ENCODE assay signal across 1 cellular context in the genomic region with DNA sequence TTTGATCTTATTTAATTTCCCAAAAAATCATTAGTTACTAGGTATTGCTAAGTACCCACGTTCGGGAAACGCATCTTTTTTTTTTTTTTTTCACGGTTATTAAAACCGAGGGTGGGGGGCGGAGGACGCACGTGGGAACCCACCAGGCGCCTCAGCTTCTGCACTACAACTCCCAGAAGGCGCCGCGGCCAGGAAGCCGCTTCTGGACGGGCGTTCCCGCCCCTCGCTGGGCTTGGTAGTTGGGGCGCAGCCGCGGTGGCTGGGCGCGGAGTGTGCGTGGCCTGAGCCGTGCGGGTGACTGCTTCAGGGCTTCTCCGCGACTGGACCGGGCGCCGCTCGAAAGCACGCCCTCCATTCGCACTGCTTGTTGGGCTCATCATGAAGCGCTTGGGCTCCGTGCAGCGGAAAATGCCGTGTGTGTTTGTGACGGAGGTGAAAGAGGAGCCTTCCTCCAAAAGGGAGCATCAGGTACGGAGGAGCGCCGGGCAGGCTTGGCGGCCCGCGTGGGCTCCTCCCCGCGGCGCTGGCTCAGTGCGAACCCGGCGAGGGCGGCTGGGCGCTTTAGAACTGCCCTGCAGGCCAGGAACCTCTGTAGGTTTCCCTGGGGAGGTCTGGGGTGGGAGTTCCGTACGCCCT.
TF ChIP-seq lines count a peak whose summit lies in the region.

No MANE protein-coding gene starts in this region.

TF ChIP-seq in H1, 55 proteins besides CTCF, POLR2A, EP300 and RAD21 (continued from another document):
- TF ChIP-seq, protein P1, sequence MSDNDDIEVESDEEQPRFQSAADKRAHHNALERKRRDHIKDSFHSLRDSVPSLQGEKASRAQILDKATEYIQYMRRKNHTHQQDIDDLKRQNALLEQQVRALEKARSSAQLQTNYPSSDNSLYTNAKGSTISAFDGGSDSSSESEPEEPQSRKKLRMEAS (IDR thresholded peaks at IDR 0.05), result peak; percentile 70
- TF ChIP-seq HDAC2 (IDR thresholded peaks at IDR 0.05; ENCODE audit: borderline replicate concordance in 1 of 2, low read depth in 2 of 2, low read length in 2 of 2), result peak in 1 of 2 experiments; percentile 65; a peak in 1 of 4 replicates
- peak; percentile 86 for TF ChIP-seq PHF8 (conservative IDR thresholded peaks at IDR 0.05; ENCODE audit: low read depth, low read length)
- TF ChIP-seq SIN3A (conservative IDR thresholded peaks at IDR 0.05 in 1 of 2, IDR thresholded peaks at IDR 0.05 in 1 of 2; ENCODE audit: low read depth in 1 of 2, low read length in 2 of 2), result no peak; a peak in 1 of 4 replicates
- TF ChIP-seq POLR2AphosphoS5 (IDR thresholded peaks at IDR 0.05; ENCODE audit: low read depth, low read length), result peak; percentile 90
- TF ChIP-seq CHD2 (IDR thresholded peaks at IDR 0.05; ENCODE audit: low read length), result no peak
- TF ChIP-seq KDM4A (IDR thresholded peaks at IDR 0.05; ENCODE audit: low read depth, low read length, severe bottlenecking), result peak; percentile 97
- no peak for TF ChIP-seq CTBP2 (IDR thresholded peaks at IDR 0.05; ENCODE audit: borderline replicate concordance, insufficient read depth, insufficient read length, low read length)
- peak; percentile 8; the same call in 1 of the 2 replicates for TF ChIP-seq CREB1 (IDR thresholded peaks at IDR 0.05)
- peak; percentile 47; the same call in 1 of the 2 replicates for TF ChIP-seq SIX5 (IDR thresholded peaks at IDR 0.05; ENCODE audit: low read depth, low read length)
- no peak for TF ChIP-seq NRF1 (IDR thresholded peaks at IDR 0.05; ENCODE audit: low read depth, low read length)
- peak; percentile 22; the same call in 1 of the 2 replicates for TF ChIP-seq TEAD4 (IDR thresholded peaks at IDR 0.05; ENCODE audit: low read depth, low read length)
- no peak for TF ChIP-seq SAP30 (IDR thresholded peaks at IDR 0.05; ENCODE audit: insufficient read depth, insufficient replicate concordance, low read length)
- TF ChIP-seq BACH1 (IDR thresholded peaks at IDR 0.05; ENCODE audit: low read length), result peak; percentile 17; the same call in 1 of the 2 replicates
- TF ChIP-seq, protein P2, sequence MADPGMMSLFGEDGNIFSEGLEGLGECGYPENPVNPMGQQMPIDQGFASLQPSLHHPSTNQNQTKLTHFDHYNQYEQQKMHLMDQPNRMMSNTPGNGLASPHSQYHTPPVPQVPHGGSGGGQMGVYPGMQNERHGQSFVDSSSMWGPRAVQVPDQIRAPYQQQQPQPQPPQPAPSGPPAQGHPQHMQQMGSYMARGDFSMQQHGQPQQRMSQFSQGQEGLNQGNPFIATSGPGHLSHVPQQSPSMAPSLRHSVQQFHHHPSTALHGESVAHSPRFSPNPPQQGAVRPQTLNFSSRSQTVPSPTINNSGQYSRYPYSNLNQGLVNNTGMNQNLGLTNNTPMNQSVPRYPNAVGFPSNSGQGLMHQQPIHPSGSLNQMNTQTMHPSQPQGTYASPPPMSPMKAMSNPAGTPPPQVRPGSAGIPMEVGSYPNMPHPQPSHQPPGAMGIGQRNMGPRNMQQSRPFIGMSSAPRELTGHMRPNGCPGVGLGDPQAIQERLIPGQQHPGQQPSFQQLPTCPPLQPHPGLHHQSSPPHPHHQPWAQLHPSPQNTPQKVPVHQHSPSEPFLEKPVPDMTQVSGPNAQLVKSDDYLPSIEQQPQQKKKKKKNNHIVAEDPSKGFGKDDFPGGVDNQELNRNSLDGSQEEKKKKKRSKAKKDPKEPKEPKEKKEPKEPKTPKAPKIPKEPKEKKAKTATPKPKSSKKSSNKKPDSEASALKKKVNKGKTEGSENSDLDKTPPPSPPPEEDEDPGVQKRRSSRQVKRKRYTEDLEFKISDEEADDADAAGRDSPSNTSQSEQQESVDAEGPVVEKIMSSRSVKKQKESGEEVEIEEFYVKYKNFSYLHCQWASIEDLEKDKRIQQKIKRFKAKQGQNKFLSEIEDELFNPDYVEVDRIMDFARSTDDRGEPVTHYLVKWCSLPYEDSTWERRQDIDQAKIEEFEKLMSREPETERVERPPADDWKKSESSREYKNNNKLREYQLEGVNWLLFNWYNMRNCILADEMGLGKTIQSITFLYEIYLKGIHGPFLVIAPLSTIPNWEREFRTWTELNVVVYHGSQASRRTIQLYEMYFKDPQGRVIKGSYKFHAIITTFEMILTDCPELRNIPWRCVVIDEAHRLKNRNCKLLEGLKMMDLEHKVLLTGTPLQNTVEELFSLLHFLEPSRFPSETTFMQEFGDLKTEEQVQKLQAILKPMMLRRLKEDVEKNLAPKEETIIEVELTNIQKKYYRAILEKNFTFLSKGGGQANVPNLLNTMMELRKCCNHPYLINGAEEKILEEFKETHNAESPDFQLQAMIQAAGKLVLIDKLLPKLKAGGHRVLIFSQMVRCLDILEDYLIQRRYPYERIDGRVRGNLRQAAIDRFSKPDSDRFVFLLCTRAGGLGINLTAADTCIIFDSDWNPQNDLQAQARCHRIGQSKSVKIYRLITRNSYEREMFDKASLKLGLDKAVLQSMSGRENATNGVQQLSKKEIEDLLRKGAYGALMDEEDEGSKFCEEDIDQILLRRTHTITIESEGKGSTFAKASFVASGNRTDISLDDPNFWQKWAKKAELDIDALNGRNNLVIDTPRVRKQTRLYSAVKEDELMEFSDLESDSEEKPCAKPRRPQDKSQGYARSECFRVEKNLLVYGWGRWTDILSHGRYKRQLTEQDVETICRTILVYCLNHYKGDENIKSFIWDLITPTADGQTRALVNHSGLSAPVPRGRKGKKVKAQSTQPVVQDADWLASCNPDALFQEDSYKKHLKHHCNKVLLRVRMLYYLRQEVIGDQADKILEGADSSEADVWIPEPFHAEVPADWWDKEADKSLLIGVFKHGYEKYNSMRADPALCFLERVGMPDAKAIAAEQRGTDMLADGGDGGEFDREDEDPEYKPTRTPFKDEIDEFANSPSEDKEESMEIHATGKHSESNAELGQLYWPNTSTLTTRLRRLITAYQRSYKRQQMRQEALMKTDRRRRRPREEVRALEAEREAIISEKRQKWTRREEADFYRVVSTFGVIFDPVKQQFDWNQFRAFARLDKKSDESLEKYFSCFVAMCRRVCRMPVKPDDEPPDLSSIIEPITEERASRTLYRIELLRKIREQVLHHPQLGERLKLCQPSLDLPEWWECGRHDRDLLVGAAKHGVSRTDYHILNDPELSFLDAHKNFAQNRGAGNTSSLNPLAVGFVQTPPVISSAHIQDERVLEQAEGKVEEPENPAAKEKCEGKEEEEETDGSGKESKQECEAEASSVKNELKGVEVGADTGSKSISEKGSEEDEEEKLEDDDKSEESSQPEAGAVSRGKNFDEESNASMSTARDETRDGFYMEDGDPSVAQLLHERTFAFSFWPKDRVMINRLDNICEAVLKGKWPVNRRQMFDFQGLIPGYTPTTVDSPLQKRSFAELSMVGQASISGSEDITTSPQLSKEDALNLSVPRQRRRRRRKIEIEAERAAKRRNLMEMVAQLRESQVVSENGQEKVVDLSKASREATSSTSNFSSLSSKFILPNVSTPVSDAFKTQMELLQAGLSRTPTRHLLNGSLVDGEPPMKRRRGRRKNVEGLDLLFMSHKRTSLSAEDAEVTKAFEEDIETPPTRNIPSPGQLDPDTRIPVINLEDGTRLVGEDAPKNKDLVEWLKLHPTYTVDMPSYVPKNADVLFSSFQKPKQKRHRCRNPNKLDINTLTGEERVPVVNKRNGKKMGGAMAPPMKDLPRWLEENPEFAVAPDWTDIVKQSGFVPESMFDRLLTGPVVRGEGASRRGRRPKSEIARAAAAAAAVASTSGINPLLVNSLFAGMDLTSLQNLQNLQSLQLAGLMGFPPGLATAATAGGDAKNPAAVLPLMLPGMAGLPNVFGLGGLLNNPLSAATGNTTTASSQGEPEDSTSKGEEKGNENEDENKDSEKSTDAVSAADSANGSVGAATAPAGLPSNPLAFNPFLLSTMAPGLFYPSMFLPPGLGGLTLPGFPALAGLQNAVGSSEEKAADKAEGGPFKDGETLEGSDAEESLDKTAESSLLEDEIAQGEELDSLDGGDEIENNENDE (IDR thresholded peaks at IDR 0.05; ENCODE audit: insufficient replicate concordance, low read length), result no peak
